ENCODE assay signal across 24 cellular contexts in the genomic region with DNA sequence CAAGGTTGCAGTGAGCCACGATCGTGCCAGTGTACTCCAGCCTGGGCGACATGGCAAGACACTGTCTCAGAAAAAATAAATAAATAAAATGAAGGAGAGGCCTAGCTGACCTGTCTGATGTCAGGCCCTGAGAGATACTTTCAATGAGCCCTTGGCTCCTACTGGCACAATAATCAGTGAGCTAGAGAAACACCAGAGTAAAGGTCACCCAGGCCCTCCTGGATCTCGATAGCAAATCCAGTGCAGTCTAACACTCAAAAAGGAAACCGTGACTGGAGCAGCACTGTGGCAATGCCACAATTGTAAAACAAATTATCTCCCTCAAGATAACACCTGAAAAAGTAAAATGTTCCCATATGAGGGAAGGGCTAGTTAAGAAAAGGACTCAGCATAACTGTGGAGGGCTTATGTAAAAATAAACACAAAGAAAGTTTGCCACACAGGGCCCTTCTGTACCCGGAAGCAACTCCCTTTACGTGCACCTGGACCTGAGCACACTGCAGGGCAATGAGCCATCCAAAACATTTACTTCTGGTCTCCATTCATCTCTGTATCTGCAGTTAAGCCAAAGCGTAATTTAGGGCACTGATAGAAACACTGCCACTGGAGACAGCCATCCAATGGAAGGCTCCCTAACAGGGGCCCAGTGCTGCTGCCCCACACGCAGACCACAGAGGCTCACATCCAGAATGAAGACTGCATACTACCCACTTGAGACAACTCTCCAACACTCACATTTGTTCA.
DNase-seq lines count a peak whose midpoint lies in the region; ATAC-seq and TF ChIP-seq lines count a peak whose summit lies in the region.
"Had no signal": no experiment of that assay in that cellular context is flagged by ENCODE, and none has a peak within 500 bp of the region (broad histone marks: within the 10 kb centered on the region; RNA-seq: fewer than 3 reads in every experiment).

No MANE protein-coding gene starts in this region.

- no peak for TF ChIP-seq POLR2A in thyroid gland (IDR thresholded peaks at IDR 0.05)

- H3K36me3 ChIP-seq in left ventricle myocardium inferior (no peaks in the 10 kb centered on the region), lower lobe of right lung (no peaks in the 10 kb centered on the region), thyroid gland (no peaks in the 10 kb centered on the region)
- H3K36me3 ChIP-seq: BLaER1, HAP-1 had no signal

- H3K9me3 Mint-ChIP-seq in endothelial cell (ENCODE audit: unreplicated experiment), result no peaks in the 10 kb centered on the region
- H3K9me3 Mint-ChIP-seq: CD4-positive, alpha-beta T cell; GM23338 had no signal

- H3K9me3 ChIP-seq in left ventricle myocardium inferior (replicated peaks), result no peaks in the 10 kb centered on the region
- no peaks in the 10 kb centered on the region for H3K9me3 ChIP-seq in lower lobe of right lung
- no peaks in the 10 kb centered on the region for H3K9me3 ChIP-seq in thyroid gland
- H3K9me3 ChIP-seq: BLaER1, HAP-1 had no signal

- intact Hi-C loops in left ventricle myocardium inferior (cut with micrococcal nuclease), result no loop called here
- intact Hi-C loops in lower lobe of right lung (cut with DNase I), result no loop called here
- intact Hi-C loops in thyroid gland (cut with DNase I), result no loop called here

- DNase-seq in NCI-H2107 treated with DMSO at 0.1 percent for 48 hours (lab: John Stamatoyannopoulos, UW; ENCODE audit: unreplicated experiment) (peak; percentile 0), NCI-H2107 (lab: John Stamatoyannopoulos, UW) (no peak), left ventricle myocardium inferior (no peak), lower lobe of right lung (no peak), thyroid gland (peak; percentile 4 to 9), endothelial cell (ENCODE audit: low spot score) (no peak), NCI-H1048 (lab: John Stamatoyannopoulos, UW) (no peak)
- DNase-seq: ACHN; CD4-positive, alpha-beta T cell; COR-L47; DMS 273 treated with DMSO at 0.1 percent for 48 hours; DND-41; NCI-H1105; NCI-H2081; NCI-H69; PC-9; RPMI8226 had no signal

- no peak overlapping the region for H3K4me3 ChIP-seq in left ventricle myocardium inferior
- H3K4me3 ChIP-seq in lower lobe of right lung, result no peak overlapping the region
- H3K4me3 ChIP-seq in thyroid gland (replicated peaks in 1 of 3), result no peak overlapping the region
- H3K4me3 ChIP-seq: BLaER1, GM23338, HAP-1, PC-9 had no signal

- H3K4me1 ChIP-seq in left ventricle myocardium inferior (peaks cover 18% of the 10 kb centered on the region), lower lobe of right lung (no peaks in the 10 kb centered on the region), thyroid gland (no peaks in the 10 kb centered on the region)
- H3K4me1 ChIP-seq: BLaER1, HAP-1 had no signal

- no peak overlapping the region for H3K4me3 Mint-ChIP-seq in endothelial cell (ENCODE audit: unreplicated experiment)
- H3K4me3 Mint-ChIP-seq: CD4-positive, alpha-beta T cell; GM23338 had no signal

- H3K27me3 Mint-ChIP-seq in endothelial cell (ENCODE audit: unreplicated experiment), result no peaks in the 10 kb centered on the region
- H3K27me3 Mint-ChIP-seq: CD4-positive, alpha-beta T cell had no signal

- 58 to 62% methylated on average over 9 of the region's 9 CpGs for WGBS in thyroid gland, 2 donors

- H3K4me1 Mint-ChIP-seq in endothelial cell (ENCODE audit: unreplicated experiment), result no peaks in the 10 kb centered on the region

- peak overlapping the region; percentile 78 for H3K27ac ChIP-seq in left ventricle myocardium inferior (replicated peaks)
- peak overlapping the region; percentile 41 for H3K27ac ChIP-seq in lower lobe of right lung
- no peak overlapping the region for H3K27ac ChIP-seq in thyroid gland
- H3K27ac ChIP-seq: 22Rv1, BLaER1, HL-60, PC-9 had no signal

- ATAC-seq in lower lobe of right lung (peak in 1 of 2 donors; percentile 59), GM19023 (IDR thresholded peaks at IDR 0.05; ENCODE audit: unreplicated experiment) (no peak)
- ATAC-seq: GM23338, SK-N-SH treated with all-trans-retinoic acid at 6 μM for 48 hours had no signal

- no peaks in the 10 kb centered on the region for H3K36me3 Mint-ChIP-seq in endothelial cell (ENCODE audit: low read depth, unreplicated experiment)

- H3K27me3 ChIP-seq in left ventricle myocardium inferior (ENCODE audit: low read depth), result no peaks in the 10 kb centered on the region
- H3K27me3 ChIP-seq in lower lobe of right lung (ENCODE audit: low read depth), result no peaks in the 10 kb centered on the region
- no peaks in the 10 kb centered on the region for H3K27me3 ChIP-seq in thyroid gland
- H3K27me3 ChIP-seq: BLaER1 had no signal

- H3K27ac Mint-ChIP-seq in endothelial cell (ENCODE audit: unreplicated experiment), result no peak overlapping the region
- H3K27ac Mint-ChIP-seq: CD4-positive, alpha-beta T cell; GM23338 had no signal

- TF ChIP-seq CTCF in left ventricle myocardium inferior (IDR thresholded peaks at IDR 0.05; ENCODE audit: borderline replicate concordance) (no peak), lower lobe of right lung (IDR thresholded peaks at IDR 0.05) (no peak), thyroid gland (IDR thresholded peaks at IDR 0.05) (no peak), endothelial cell (IDR thresholded peaks at IDR 0.05; ENCODE audit: unreplicated experiment) (no peak)

Comparison
In these comparisons a context has a peak if more than half of its experiments do, and no peak if none do; other contexts are left out.
1. DNase-seq: peak in NCI-H2107 treated with DMSO at 0.1 percent for 48 hours (single experiment) and thyroid gland (2 of 2); none in NCI-H2107 (single experiment), left ventricle myocardium inferior (single experiment), lower lobe of right lung (single experiment), endothelial cell (single experiment) and NCI-H1048 (single experiment).
2. H3K27ac ChIP-seq: peak in left ventricle myocardium inferior (single experiment) and lower lobe of right lung (single experiment); none in thyroid gland (0 of 3).